8 cellular contexts compared by ENCODE assay signal in genomic region chr13:28574617-28575142, GRCh38.
DNase-seq lines count a peak whose midpoint lies in the region; ATAC-seq and TF ChIP-seq lines count a peak whose summit lies in the region.

No MANE protein-coding gene starts in this region.

- ATAC-seq in activated T-helper 17 cell treated with anti-CD3 and anti-CD28 coated beads, Interleukin-2, amount 50 U/mL, for 72 hours (replicated peaks), result peak; percentile 98
- peak; percentile 79 for ATAC-seq in left lung
- ATAC-seq in GM18498 (IDR thresholded peaks at IDR 0.05; ENCODE audit: unreplicated experiment), result no peak
- no peak for ATAC-seq in HG03039 (IDR thresholded peaks at IDR 0.05; ENCODE audit: unreplicated experiment)

- peaks cover 14% of the 10 kb centered on the region for H3K4me1 Mint-ChIP-seq in activated T-helper 17 cell treated with anti-CD3 and anti-CD28 coated beads, Interleukin-2, amount 50 U/mL, for 72 hours

- H3K36me3 Mint-ChIP-seq in activated T-helper 17 cell treated with anti-CD3 and anti-CD28 coated beads, Interleukin-2, amount 50 U/mL, for 72 hours (ENCODE audit: low read depth), result no peaks in the 10 kb centered on the region

- peaks cover 0 to 26% of the 10 kb centered on the region in 2 donors for H3K4me1 ChIP-seq in left lung

- peak; percentile 94 for DNase-seq in AG10803 (ENCODE audit: low read depth)
- peak; percentile 40 for DNase-seq in HK-2 (ENCODE audit: unreplicated experiment)
- peak in 1 of 2 donors; percentile 67 for DNase-seq in left lung
- DNase-seq in NCI-H187 (lab: John Stamatoyannopoulos, UW), result no peak
- no peak for DNase-seq in NCI-H2107 (lab: John Stamatoyannopoulos, UW)

- TF ChIP-seq CTCF in AG10803 (conservative IDR thresholded peaks at IDR 0.05; ENCODE audit: low read length) (no peak), left lung (IDR thresholded peaks at IDR 0.05) (no peak)

- H3K27me3 ChIP-seq in left lung, result no peaks in the 10 kb centered on the region

- peak overlapping the region; percentile 61 for H3K4me3 Mint-ChIP-seq in activated T-helper 17 cell treated with anti-CD3 and anti-CD28 coated beads, Interleukin-2, amount 50 U/mL, for 72 hours

- H3K9me3 Mint-ChIP-seq in activated T-helper 17 cell treated with anti-CD3 and anti-CD28 coated beads, Interleukin-2, amount 50 U/mL, for 72 hours, result peaks cover 9% of the 10 kb centered on the region

- intact Hi-C loops in left lung (cut with DNase I), result no loop called here

- no peak overlapping the region for H3K4me3 ChIP-seq in AG10803 (ENCODE audit: low read length)
- H3K4me3 ChIP-seq in left lung, result no peak overlapping the region

- peaks cover 13% of the 10 kb centered on the region for H3K27me3 Mint-ChIP-seq in activated T-helper 17 cell treated with anti-CD3 and anti-CD28 coated beads, Interleukin-2, amount 50 U/mL, for 72 hours

- H3K27ac Mint-ChIP-seq in activated T-helper 17 cell treated with anti-CD3 and anti-CD28 coated beads, Interleukin-2, amount 50 U/mL, for 72 hours, result peak overlapping the region; percentile 84

- H3K27ac ChIP-seq in left lung, result peak overlapping the region in 1 of 2 donors; percentile 74

- no peaks in the 10 kb centered on the region for H3K36me3 ChIP-seq in left lung

- no peaks in the 10 kb centered on the region for H3K9me3 ChIP-seq in left lung

Comparison
In these comparisons a context has a peak if more than half of its experiments do, and no peak if none do; other contexts are left out.
1. DNase-seq: peak in AG10803 (single experiment) and HK-2 (single experiment); none in NCI-H187 (0 of 2) and NCI-H2107 (single experiment).
2. ATAC-seq: peak in activated T-helper 17 cell treated with anti-CD3 and anti-CD28 coated beads, Interleukin-2, amount 50 U/mL, for 72 hours (single experiment) and left lung (single experiment); none in GM18498 (single experiment) and HG03039 (single experiment).